16 cellular contexts compared by ENCODE assay signal in genomic region chr1:5938068-5938740, GRCh38. TPM values are rescaled to one million over a fixed set of nuclear protein-coding genes. Genes with fewer than 3 reads are reported as not detected.
DNase-seq lines count a peak whose midpoint lies in the region; ATAC-seq and TF ChIP-seq lines count a peak whose summit lies in the region.
"Had no signal": no experiment of that assay in that cellular context is flagged by ENCODE, and none has a peak within 500 bp of the region (broad histone marks: within the 10 kb centered on the region; RNA-seq: fewer than 3 reads in every experiment).

No MANE protein-coding gene starts in this region.

- H3K27ac ChIP-seq in RWPE2 (ENCODE audit: poor library complexity, severe bottlenecking) (no peak overlapping the region), stomach (no peak overlapping the region), mammary epithelial cell (ENCODE audit: insufficient read depth, low read depth, low read length) (no peak overlapping the region)

- no peak overlapping the region for H3K4me2 ChIP-seq in mammary epithelial cell (ENCODE audit: insufficient read depth, low read depth, low read length)

- CTCF ChIA-PET in mammary epithelial cell (lab: Charles Lee; ENCODE audit: low non-redundant PET): no interaction called here

- no peak overlapping the region for H2AFZ ChIP-seq in mammary epithelial cell (ENCODE audit: low read depth, low read length)

- no peak for TF ChIP-seq EP300 in stomach (IDR thresholded peaks at IDR 0.05)

- peak; percentile 73 for DNase-seq in EL
- DNase-seq in RWPE2 (ENCODE audit: low spot score): peak; percentile 64
- DNase-seq in glomerular visceral epithelial cell (ENCODE audit: extremely low spot score): peak; percentile 76
- peak; percentile 20 for DNase-seq in stomach
- no peak for DNase-seq in activated effector memory CD4-positive, alpha-beta T cell treated with anti-CD3 and anti-CD28 coated beads, Interleukin-2, amount 50 U/mL, for 16 hours
- DNase-seq in AML-193 (lab: John Stamatoyannopoulos, UW): no peak
- no peak for DNase-seq in HuH-7 (ENCODE audit: low spot score)
- DNase-seq in mammary epithelial cell: no peak
- DNase-seq: activated CD4-positive, alpha-beta T cell treated with anti-CD3 and anti-CD28 coated beads, Interleukin-2, amount 50 U/mL, for 4 hours; activated gamma-delta T cell; caudate nucleus; GF-D8; NCI-H1417; NCI-H526; occipital lobe; stimulated activated CD8-positive, alpha-beta memory T cell treated with anti-CD3 and anti-CD28 coated beads, Interleukin-4, amount 100 ng/mL, for 48 hours had no signal

- no TSS peak for BruUV-seq in mammary epithelial cell (replicated peaks; lab: Mats Ljungman, UMichigan)

- H4K20me1 ChIP-seq in mammary epithelial cell (ENCODE audit: insufficient read depth, low read length): no peaks in the 10 kb centered on the region

- no peak for ATAC-seq in RWPE2 (ENCODE audit: low read depth)

- H3K9ac ChIP-seq in mammary epithelial cell (ENCODE audit: insufficient read depth, low read length): no peak overlapping the region

- H3K27me3 ChIP-seq in RWPE2 (ENCODE audit: insufficient read depth, poor library complexity, severe bottlenecking) (no peaks in the 10 kb centered on the region), stomach (no peaks in the 10 kb centered on the region), mammary epithelial cell (ENCODE audit: insufficient read depth, low read length) (no peaks in the 10 kb centered on the region)

- H3K4me3 ChIP-seq in RWPE2 (ENCODE audit: severe bottlenecking) (no peak overlapping the region), stomach (no peak overlapping the region), mammary epithelial cell (replicated peaks in 1 of 3; ENCODE audit: insufficient read depth in 1 of 3, low read depth in 2 of 3, low read length in 3 of 3) (no peak overlapping the region)

- H3K4me1 ChIP-seq in RWPE2 (ENCODE audit: insufficient read depth, poor library complexity, severe bottlenecking) (no peaks in the 10 kb centered on the region), stomach (no peaks in the 10 kb centered on the region), mammary epithelial cell (ENCODE audit: insufficient read depth, low read length) (peaks cover 8% of the 10 kb centered on the region)

- 92 to 96% (median 93%) methylated on average over 16 to 21 of the region's 21 CpGs for WGBS in stomach, 5 donors
- 84% methylated on average over 13 of the region's 21 CpGs for WGBS in mammary epithelial cell (ENCODE audit: low coverage, missing lambda C conversion rate)

- intact Hi-C loops in stomach (cut with DNase I; ENCODE audit: low total_unique reads) (no loop called here), mammary epithelial cell (cut with micrococcal nuclease) (no loop called here)

- H3K79me2 ChIP-seq in mammary epithelial cell (ENCODE audit: insufficient read depth, low read length): no peaks in the 10 kb centered on the region

- dilution Hi-C loops in mammary epithelial cell (cut with HindIII; ENCODE audit: low sequenced_read_pairs): no loop called here

- no peak for TF ChIP-seq POLR2A in stomach (IDR thresholded peaks at IDR 0.05)

- in situ Hi-C loops in mammary epithelial cell (cut with MboI; ENCODE audit: low sequenced_read_pairs in 2 of 2): no loop called here

- no peak for TF ChIP-seq CTCF in RWPE2 (IDR thresholded peaks at IDR 0.05; ENCODE audit: poor library complexity, severe bottlenecking)
- no peak for TF ChIP-seq CTCF in stomach (IDR thresholded peaks at IDR 0.05)
- no peak for TF ChIP-seq CTCF in mammary epithelial cell (conservative IDR thresholded peaks at IDR 0.05 in 1 of 2, IDR thresholded peaks at IDR 0.05 in 1 of 2; ENCODE audit: extremely low read depth in 1 of 2, insufficient read depth in 1 of 2, low read depth in 1 of 2, low read length in 2 of 2)

- no peaks in the 10 kb centered on the region for H3K9me3 ChIP-seq in RWPE2 (ENCODE audit: severe bottlenecking)
- H3K9me3 ChIP-seq in stomach: no peaks in the 10 kb centered on the region
- no peaks in the 10 kb centered on the region for H3K9me3 ChIP-seq in mammary epithelial cell (replicated peaks; ENCODE audit: insufficient read depth, low read length)

- H3K36me3 ChIP-seq in RWPE2 (ENCODE audit: low read depth) (peaks cover 6% of the 10 kb centered on the region), stomach (peaks cover 0 to 50% (median 25%) of the 10 kb centered on the region in 4 donors), mammary epithelial cell (ENCODE audit: insufficient read depth, low read length) (no peaks in the 10 kb centered on the region)

RNA-seq across cellular contexts. Expression of gene NPHP4, which starts 54.0 kb away (rescaled TPM):
- 10 to 100 TPM in 3 of 5 donors, 1 to 10 TPM in 2; 5.3 to 29.7 (median 14.6) TPM for total RNA-seq in stomach
- polyA plus RNA-seq in stomach: 1 to 10 TPM; 1.9 to 2.4 (median 2.0) TPM
- total RNA-seq in mammary epithelial cell: 10 to 100 TPM in 1 of 2 donors, 1 to 10 TPM in 1; 8.2 to 18.4 TPM
- polyA plus RNA-seq in mammary epithelial cell: 8.2 TPM
- 19.7 TPM for polyA minus RNA-seq in mammary epithelial cell

Comparison
In these comparisons a context has a peak if more than half of its experiments do, and no peak if none do; other contexts are left out.
1. DNase-seq: peak in EL (single experiment), RWPE2 (single experiment), glomerular visceral epithelial cell (single experiment) and stomach (single experiment); none in activated effector memory CD4-positive, alpha-beta T cell treated with anti-CD3 and anti-CD28 coated beads, Interleukin-2, amount 50 U/mL, for 16 hours (single experiment), AML-193 (0 of 2), HuH-7 (single experiment) and mammary epithelial cell (single experiment).